17 cellular contexts compared by ENCODE assay signal in the genomic region with DNA sequence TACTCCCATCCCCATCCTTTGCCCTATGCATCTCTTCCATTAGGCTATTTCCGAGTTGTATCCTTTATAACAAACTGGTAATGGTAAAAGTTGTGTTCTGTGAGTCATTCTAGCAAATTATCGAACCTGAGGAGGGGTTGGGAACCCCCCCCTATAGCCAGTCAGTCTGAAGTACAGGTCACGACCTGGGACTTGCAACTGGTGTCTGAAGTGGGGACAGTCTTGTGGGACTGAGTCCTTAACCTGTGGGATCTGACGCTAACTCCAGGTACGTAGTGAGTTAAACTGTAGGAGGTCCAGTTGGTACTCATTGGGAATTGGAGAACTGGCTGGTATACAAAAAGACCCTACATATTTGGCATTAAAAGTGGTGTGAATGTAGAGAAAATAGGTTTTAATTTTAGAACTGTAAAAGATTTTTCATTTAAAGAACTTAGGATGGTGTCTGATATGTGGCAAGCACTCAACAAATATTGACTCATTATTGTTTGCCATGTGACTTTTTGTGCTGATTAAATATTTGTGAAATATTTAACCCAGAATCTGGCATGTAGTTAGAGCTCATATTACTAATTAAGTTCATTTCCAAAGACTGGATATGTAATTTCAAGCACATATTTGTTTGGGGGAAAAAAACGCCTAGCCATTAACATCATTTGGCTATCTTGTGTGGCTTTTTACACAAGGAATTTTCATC.
A peak's percentile ranks its signal among the peaks of the same experiment; 100 is the strongest.
DNase-seq lines count a peak whose midpoint lies in the region; ATAC-seq and TF ChIP-seq lines count a peak whose summit lies in the region.
"Had no signal": no experiment of that assay in that cellular context is flagged by ENCODE, and none has a peak within 500 bp of the region (broad histone marks: within the 10 kb centered on the region; RNA-seq: fewer than 3 reads in every experiment).

No MANE protein-coding gene starts in this region.

- H3K4me3 ChIP-seq in LNCaP clone FGC (ENCODE audit: low read depth, low read length) = no peak overlapping the region
- H3K4me3 ChIP-seq: BLaER1 treated with 17β-estradiol and CSF1 and Interleukin-3, amounts not matched to agents 10 nM and 100 nM had no signal

- peak; percentile 10 for DNase-seq in COR-L47 (lab: John Stamatoyannopoulos, UW)
- peak; percentile 26 for DNase-seq in LNCaP clone FGC (ENCODE audit: low read depth)
- DNase-seq in NCI-H748 treated with DMSO at 0.1 percent for 48 hours (lab: John Stamatoyannopoulos, UW) = peak; percentile 48
- peak; percentile 36 for DNase-seq in fibroblast of gingiva (ENCODE audit: low read depth)
- DNase-seq in SW480 (ENCODE audit: low spot score) = no peak
- no peak for DNase-seq in NCI-H345 (lab: John Stamatoyannopoulos, UW)
- DNase-seq: CD4-positive, alpha-beta memory T cell; Karpas-422; NCI-H1436 treated with DMSO at 0.1 percent for 48 hours; NCI-H2081 treated with DMSO at 0.1 percent for 48 hours; NCI-H2171 treated with DMSO at 0.1 percent for 48 hours; NCI-H774; OCI-M1; Right ventricle myocardium superior; T-helper 17 cell had no signal

- ATAC-seq in GM19452 (IDR thresholded peaks at IDR 0.05; ENCODE audit: unreplicated experiment) = no peak
- ATAC-seq: T-helper 17 cell had no signal

- TF ChIP-seq CTCF in LNCaP clone FGC (IDR thresholded peaks at IDR 0.05; ENCODE audit: control insufficient read depth, extremely low read depth, insufficient read depth) = no peak

Comparison
In these comparisons a context has a peak if more than half of its experiments do, and no peak if none do; other contexts are left out.
1. DNase-seq: peak in COR-L47 (single experiment), LNCaP clone FGC (single experiment), NCI-H748 treated with DMSO at 0.1 percent for 48 hours (single experiment) and fibroblast of gingiva (single experiment); none in SW480 (single experiment) and NCI-H345 (single experiment).